Comparison of ENCODE assay signal across 1 cellular context in genomic region chr10:78977761-78978305, GRCh38.
A peak's percentile ranks its signal among the peaks of the same experiment; 100 is the strongest.
TF ChIP-seq lines count a peak whose summit lies in the region.

No MANE protein-coding gene starts in this region.

TF ChIP-seq in HepG2, 621 proteins besides CTCF, POLR2A, EP300 and RAD21 (continued from another document and continues in another):
- TF ChIP-seq BRF2 (CRISPR knock-in tag; IDR thresholded peaks at IDR 0.05): no peak
- no peak for TF ChIP-seq CENPT (CRISPR knock-in tag; IDR thresholded peaks at IDR 0.05; ENCODE audit: low read depth)
- TF ChIP-seq THRA (CRISPR knock-in tag; IDR thresholded peaks at IDR 0.05; ENCODE audit: borderline replicate concordance): peak; percentile 71; the same call in 1 of the 2 replicates
- TF ChIP-seq, protein P1, sequence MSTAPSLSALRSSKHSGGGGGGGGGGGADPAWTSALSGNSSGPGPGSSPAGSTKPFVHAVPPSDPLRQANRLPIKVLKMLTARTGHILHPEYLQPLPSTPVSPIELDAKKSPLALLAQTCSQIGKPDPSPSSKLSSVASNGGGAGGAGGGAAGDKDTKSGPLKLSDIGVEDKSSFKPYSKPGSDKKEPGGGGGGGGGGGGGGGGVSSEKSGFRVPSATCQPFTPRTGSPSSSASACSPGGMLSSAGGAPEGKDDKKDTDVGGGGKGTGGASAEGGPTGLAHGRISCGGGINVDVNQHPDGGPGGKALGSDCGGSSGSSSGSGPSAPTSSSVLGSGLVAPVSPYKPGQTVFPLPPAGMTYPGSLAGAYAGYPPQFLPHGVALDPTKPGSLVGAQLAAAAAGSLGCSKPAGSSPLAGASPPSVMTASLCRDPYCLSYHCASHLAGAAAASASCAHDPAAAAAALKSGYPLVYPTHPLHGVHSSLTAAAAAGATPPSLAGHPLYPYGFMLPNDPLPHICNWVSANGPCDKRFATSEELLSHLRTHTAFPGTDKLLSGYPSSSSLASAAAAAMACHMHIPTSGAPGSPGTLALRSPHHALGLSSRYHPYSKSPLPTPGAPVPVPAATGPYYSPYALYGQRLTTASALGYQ (CRISPR knock-in tag; IDR thresholded peaks at IDR 0.05): no peak
- no peak for TF ChIP-seq MIXL1 (CRISPR knock-in tag; IDR thresholded peaks at IDR 0.05)
- TF ChIP-seq ZNF83 (CRISPR knock-in tag; IDR thresholded peaks at IDR 0.05; ENCODE audit: borderline replicate concordance): no peak
- TF ChIP-seq HOXA9 (CRISPR knock-in tag; IDR thresholded peaks at IDR 0.05; ENCODE audit: borderline replicate concordance): no peak
- TF ChIP-seq ZNF317 (CRISPR knock-in tag; IDR thresholded peaks at IDR 0.05): no peak
- no peak for TF ChIP-seq MYNN (CRISPR knock-in tag; IDR thresholded peaks at IDR 0.05; ENCODE audit: low read depth)
- no peak for TF ChIP-seq ZNF367 (CRISPR knock-in tag; IDR thresholded peaks at IDR 0.05; ENCODE audit: borderline replicate concordance)
- TF ChIP-seq ZBTB3 (CRISPR knock-in tag; IDR thresholded peaks at IDR 0.05; ENCODE audit: borderline replicate concordance, low read depth): no peak
- TF ChIP-seq ETV6 (CRISPR knock-in tag; conservative IDR thresholded peaks at IDR 0.05): no peak
- peak; percentile 54; the same call in 1 of the 2 replicates for TF ChIP-seq ATF2 (CRISPR knock-in tag; IDR thresholded peaks at IDR 0.05)
- TF ChIP-seq, protein P2, sequence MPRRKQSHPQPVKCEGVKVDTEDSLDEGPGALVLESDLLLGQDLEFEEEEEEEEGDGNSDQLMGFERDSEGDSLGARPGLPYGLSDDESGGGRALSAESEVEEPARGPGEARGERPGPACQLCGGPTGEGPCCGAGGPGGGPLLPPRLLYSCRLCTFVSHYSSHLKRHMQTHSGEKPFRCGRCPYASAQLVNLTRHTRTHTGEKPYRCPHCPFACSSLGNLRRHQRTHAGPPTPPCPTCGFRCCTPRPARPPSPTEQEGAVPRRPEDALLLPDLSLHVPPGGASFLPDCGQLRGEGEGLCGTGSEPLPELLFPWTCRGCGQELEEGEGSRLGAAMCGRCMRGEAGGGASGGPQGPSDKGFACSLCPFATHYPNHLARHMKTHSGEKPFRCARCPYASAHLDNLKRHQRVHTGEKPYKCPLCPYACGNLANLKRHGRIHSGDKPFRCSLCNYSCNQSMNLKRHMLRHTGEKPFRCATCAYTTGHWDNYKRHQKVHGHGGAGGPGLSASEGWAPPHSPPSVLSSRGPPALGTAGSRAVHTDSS (CRISPR knock-in tag; conservative IDR thresholded peaks at IDR 0.05): no peak
- no peak for TF ChIP-seq NONO (IDR thresholded peaks at IDR 0.05)
- no peak for TF ChIP-seq NONO (CRISPR knock-in tag; conservative IDR thresholded peaks at IDR 0.05)
- TF ChIP-seq, protein P3, sequence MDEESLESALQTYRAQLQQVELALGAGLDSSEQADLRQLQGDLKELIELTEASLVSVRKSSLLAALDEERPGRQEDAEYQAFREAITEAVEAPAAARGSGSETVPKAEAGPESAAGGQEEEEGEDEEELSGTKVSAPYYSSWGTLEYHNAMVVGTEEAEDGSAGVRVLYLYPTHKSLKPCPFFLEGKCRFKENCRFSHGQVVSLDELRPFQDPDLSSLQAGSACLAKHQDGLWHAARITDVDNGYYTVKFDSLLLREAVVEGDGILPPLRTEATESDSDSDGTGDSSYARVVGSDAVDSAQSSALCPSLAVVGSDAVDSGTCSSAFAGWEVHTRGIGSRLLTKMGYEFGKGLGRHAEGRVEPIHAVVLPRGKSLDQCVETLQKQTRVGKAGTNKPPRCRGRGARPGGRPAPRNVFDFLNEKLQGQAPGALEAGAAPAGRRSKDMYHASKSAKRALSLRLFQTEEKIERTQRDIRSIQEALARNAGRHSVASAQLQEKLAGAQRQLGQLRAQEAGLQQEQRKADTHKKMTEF (CRISPR knock-in tag; IDR thresholded peaks at IDR 0.05): peak; percentile 63; the same call in 1 of the 2 replicates
- TF ChIP-seq FOXK2 (IDR thresholded peaks at IDR 0.05): no peak
- TF ChIP-seq ATF1 (CRISPR knock-in tag; IDR thresholded peaks at IDR 0.05): no peak
- TF ChIP-seq HHEX (CRISPR knock-in tag; IDR thresholded peaks at IDR 0.05): no peak
- TF ChIP-seq ZNF496 (CRISPR knock-in tag; IDR thresholded peaks at IDR 0.05; ENCODE audit: insufficient replicate concordance): no peak
- TF ChIP-seq ZNF816 (CRISPR knock-in tag; IDR thresholded peaks at IDR 0.05; ENCODE audit: borderline replicate concordance): no peak
- no peak for TF ChIP-seq ZBTB38 (CRISPR knock-in tag; IDR thresholded peaks at IDR 0.05)
- no peak for TF ChIP-seq NAIF1 (CRISPR knock-in tag; IDR thresholded peaks at IDR 0.05; ENCODE audit: borderline replicate concordance)
- no peak for TF ChIP-seq IRX3 (CRISPR knock-in tag; IDR thresholded peaks at IDR 0.05; ENCODE audit: borderline replicate concordance, low read depth)
- TF ChIP-seq, protein P4, sequence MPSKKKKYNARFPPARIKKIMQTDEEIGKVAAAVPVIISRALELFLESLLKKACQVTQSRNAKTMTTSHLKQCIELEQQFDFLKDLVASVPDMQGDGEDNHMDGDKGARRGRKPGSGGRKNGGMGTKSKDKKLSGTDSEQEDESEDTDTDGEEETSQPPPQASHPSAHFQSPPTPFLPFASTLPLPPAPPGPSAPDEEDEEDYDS (CRISPR knock-in tag; IDR thresholded peaks at IDR 0.05): peak; percentile 29; the same call in 1 of the 2 replicates
- no peak for TF ChIP-seq KMT2A (CRISPR knock-in tag; IDR thresholded peaks at IDR 0.05)
- peak; percentile 81; the same call in 1 of the 2 replicates for TF ChIP-seq NR2C2 (CRISPR knock-in tag; IDR thresholded peaks at IDR 0.05; ENCODE audit: borderline replicate concordance)
- no peak for TF ChIP-seq ASH2L (IDR thresholded peaks at IDR 0.05; ENCODE audit: insufficient read length, low read depth, low read length)
- no peak for TF ChIP-seq MATR3 (CRISPR knock-in tag; IDR thresholded peaks at IDR 0.05)
- TF ChIP-seq, protein P5, sequence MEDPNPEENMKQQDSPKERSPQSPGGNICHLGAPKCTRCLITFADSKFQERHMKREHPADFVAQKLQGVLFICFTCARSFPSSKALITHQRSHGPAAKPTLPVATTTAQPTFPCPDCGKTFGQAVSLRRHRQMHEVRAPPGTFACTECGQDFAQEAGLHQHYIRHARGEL (CRISPR knock-in tag; IDR thresholded peaks at IDR 0.05): no peak
- TF ChIP-seq NFE2L1 (CRISPR knock-in tag; IDR thresholded peaks at IDR 0.05; ENCODE audit: borderline replicate concordance): no peak
- TF ChIP-seq TBL1XR1 (IDR thresholded peaks at IDR 0.05; ENCODE audit: borderline replicate concordance, low read length, partially characterized antibody): no peak
- TF ChIP-seq AGO2 (optimal IDR thresholded peaks at IDR 0.05; ENCODE audit: low read depth, low read length): no peak
- no peak for TF ChIP-seq ZNF672 (CRISPR knock-in tag; IDR thresholded peaks at IDR 0.05)
- TF ChIP-seq ZFP82 (CRISPR knock-in tag; IDR thresholded peaks at IDR 0.05; ENCODE audit: borderline replicate concordance): no peak
- no peak for TF ChIP-seq ARHGAP35 (CRISPR knock-in tag; IDR thresholded peaks at IDR 0.05; ENCODE audit: borderline replicate concordance)
- TF ChIP-seq, protein P6, sequence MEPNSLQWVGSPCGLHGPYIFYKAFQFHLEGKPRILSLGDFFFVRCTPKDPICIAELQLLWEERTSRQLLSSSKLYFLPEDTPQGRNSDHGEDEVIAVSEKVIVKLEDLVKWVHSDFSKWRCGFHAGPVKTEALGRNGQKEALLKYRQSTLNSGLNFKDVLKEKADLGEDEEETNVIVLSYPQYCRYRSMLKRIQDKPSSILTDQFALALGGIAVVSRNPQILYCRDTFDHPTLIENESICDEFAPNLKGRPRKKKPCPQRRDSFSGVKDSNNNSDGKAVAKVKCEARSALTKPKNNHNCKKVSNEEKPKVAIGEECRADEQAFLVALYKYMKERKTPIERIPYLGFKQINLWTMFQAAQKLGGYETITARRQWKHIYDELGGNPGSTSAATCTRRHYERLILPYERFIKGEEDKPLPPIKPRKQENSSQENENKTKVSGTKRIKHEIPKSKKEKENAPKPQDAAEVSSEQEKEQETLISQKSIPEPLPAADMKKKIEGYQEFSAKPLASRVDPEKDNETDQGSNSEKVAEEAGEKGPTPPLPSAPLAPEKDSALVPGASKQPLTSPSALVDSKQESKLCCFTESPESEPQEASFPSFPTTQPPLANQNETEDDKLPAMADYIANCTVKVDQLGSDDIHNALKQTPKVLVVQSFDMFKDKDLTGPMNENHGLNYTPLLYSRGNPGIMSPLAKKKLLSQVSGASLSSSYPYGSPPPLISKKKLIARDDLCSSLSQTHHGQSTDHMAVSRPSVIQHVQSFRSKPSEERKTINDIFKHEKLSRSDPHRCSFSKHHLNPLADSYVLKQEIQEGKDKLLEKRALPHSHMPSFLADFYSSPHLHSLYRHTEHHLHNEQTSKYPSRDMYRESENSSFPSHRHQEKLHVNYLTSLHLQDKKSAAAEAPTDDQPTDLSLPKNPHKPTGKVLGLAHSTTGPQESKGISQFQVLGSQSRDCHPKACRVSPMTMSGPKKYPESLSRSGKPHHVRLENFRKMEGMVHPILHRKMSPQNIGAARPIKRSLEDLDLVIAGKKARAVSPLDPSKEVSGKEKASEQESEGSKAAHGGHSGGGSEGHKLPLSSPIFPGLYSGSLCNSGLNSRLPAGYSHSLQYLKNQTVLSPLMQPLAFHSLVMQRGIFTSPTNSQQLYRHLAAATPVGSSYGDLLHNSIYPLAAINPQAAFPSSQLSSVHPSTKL (CRISPR knock-in tag; IDR thresholded peaks at IDR 0.05): peak; percentile 88
- TF ChIP-seq, protein P7, sequence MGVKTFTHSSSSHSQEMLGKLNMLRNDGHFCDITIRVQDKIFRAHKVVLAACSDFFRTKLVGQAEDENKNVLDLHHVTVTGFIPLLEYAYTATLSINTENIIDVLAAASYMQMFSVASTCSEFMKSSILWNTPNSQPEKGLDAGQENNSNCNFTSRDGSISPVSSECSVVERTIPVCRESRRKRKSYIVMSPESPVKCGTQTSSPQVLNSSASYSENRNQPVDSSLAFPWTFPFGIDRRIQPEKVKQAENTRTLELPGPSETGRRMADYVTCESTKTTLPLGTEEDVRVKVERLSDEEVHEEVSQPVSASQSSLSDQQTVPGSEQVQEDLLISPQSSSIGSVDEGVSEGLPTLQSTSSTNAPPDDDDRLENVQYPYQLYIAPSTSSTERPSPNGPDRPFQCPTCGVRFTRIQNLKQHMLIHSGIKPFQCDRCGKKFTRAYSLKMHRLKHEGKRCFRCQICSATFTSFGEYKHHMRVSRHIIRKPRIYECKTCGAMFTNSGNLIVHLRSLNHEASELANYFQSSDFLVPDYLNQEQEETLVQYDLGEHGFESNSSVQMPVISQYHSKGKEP (CRISPR knock-in tag; IDR thresholded peaks at IDR 0.05): no peak
- TF ChIP-seq SNAI1 (CRISPR knock-in tag; IDR thresholded peaks at IDR 0.05; ENCODE audit: borderline replicate concordance): no peak
- peak; percentile 93 for TF ChIP-seq ZNF746 (CRISPR knock-in tag; IDR thresholded peaks at IDR 0.05)
- no peak for TF ChIP-seq FUBP1 (CRISPR knock-in tag; IDR thresholded peaks at IDR 0.05; ENCODE audit: borderline replicate concordance)
- TF ChIP-seq BCL3 (CRISPR knock-in tag; IDR thresholded peaks at IDR 0.05): peak; percentile 76; the same call in 1 of the 2 replicates
- TF ChIP-seq PHF5A (CRISPR knock-in tag; IDR thresholded peaks at IDR 0.05; ENCODE audit: low read depth, unreplicated experiment): no peak
